In the genomic region with DNA sequence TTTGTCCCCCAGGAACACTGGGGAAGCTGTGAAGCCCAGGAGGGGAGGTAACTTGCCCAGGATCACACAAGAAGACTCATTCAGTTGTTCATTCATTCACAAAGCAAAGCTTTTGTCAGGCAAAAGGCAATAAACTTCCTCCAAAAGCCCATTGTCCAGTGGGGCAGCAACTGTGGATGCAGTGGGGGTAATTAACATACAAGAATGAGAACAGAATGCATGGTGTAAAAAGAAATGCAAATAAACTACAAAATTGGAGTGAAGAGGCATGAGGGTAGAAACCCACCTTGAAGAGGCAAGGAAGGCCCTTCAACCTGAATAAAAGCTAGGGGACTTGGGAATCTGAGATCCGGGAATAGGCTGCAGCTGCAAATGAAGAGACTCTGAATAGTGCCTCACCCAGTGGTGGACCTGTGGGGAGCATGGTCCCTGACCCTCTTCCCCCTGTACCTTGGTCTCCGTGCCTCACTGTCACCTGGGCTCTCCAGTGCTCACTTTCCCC, we compare ENCODE assay signal across 26 cellular contexts.
DNase-seq lines count a peak whose midpoint lies in the region; ATAC-seq, FAIRE-seq and TF ChIP-seq lines count a peak whose summit lies in the region.
"Had no signal": no experiment of that assay in that cellular context is flagged by ENCODE, and none has a peak within 500 bp of the region (broad histone marks: within the 10 kb centered on the region; RNA-seq: fewer than 3 reads in every experiment).

No MANE protein-coding gene starts in this region.

- H3K27ac ChIP-seq in GM23338 (ENCODE audit: low read depth) (peak overlapping the region; percentile 83; the same call in 1 of the 2 replicates), HUES48 (ENCODE audit: low read depth, low read length) (peak overlapping the region; percentile 39), kidney (ENCODE audit: low read depth in 2 of 2, low read length in 2 of 2) (no peak overlapping the region)
- H3K27ac ChIP-seq: BLaER1, PC-9, SJSA1 had no signal

- H3K9ac ChIP-seq in HUES48 (ENCODE audit: low read depth, low read length), result no peak overlapping the region
- H3K9ac ChIP-seq in kidney (ENCODE audit: low read length in 2 of 2), result no peak overlapping the region
- H3K9ac ChIP-seq: BLaER1 had no signal

- no peaks in the 10 kb centered on the region for H3K36me3 Mint-ChIP-seq in GM23338 (ENCODE audit: low read depth)
- H3K36me3 Mint-ChIP-seq: CD4-positive, CD25-positive, alpha-beta regulatory T cell had no signal

- H3K4me1 ChIP-seq in GM23338 (ENCODE audit: insufficient read depth) (peaks cover 32% of the 10 kb centered on the region), HUES48 (ENCODE audit: control insufficient read depth, insufficient read depth, low read length) (peaks cover 37% of the 10 kb centered on the region), kidney (ENCODE audit: control insufficient read depth in 1 of 2, insufficient read depth in 1 of 2, low read depth in 1 of 2, low read length in 2 of 2) (no peaks in the 10 kb centered on the region)
- H3K4me1 ChIP-seq: BLaER1, SJSA1 had no signal

- H3K9me3 ChIP-seq in HUES48 (ENCODE audit: control insufficient read depth, insufficient read depth, low read length), result no peaks in the 10 kb centered on the region
- no peaks in the 10 kb centered on the region for H3K9me3 ChIP-seq in kidney (ENCODE audit: control insufficient read depth in 1 of 2, low read length in 2 of 2)
- H3K9me3 ChIP-seq: BLaER1, SJSA1 had no signal

- no peaks in the 10 kb centered on the region for H3K79me2 ChIP-seq in GM23338 (replicated peaks; ENCODE audit: insufficient read depth)

- 0 out of 2 replicates have a peak, but pooled peaks cover 4% of the 10 kb centered on the region for H3F3A ChIP-seq in GM23338 (replicated peaks; ENCODE audit: low read depth)

- peaks cover 35% of the 10 kb centered on the region for H3K4me1 Mint-ChIP-seq in GM23338
- H3K4me1 Mint-ChIP-seq: CD4-positive, CD25-positive, alpha-beta regulatory T cell had no signal

- H3K27me3 ChIP-seq in GM23338 (ENCODE audit: insufficient read depth), result no peaks in the 10 kb centered on the region
- H3K27me3 ChIP-seq in HUES48 (ENCODE audit: control insufficient read depth, insufficient read depth, low read length), result no peaks in the 10 kb centered on the region
- H3K27me3 ChIP-seq: BLaER1, SJSA1 had no signal

- ATAC-seq in GM23338 (peak; percentile 89), HG03097 (IDR thresholded peaks at IDR 0.05; ENCODE audit: low FRiP score, unreplicated experiment) (no peak), GM21526 (IDR thresholded peaks at IDR 0.05; ENCODE audit: low FRiP score, unreplicated experiment) (no peak)
- ATAC-seq: HCT116 had no signal

- peaks cover 5% of the 10 kb centered on the region for H3K27me3 Mint-ChIP-seq in GM23338 (ENCODE audit: insufficient read depth, low read depth, poor library complexity)
- H3K27me3 Mint-ChIP-seq: CD4-positive, CD25-positive, alpha-beta regulatory T cell had no signal

- no peak overlapping the region for H3K4me3 Mint-ChIP-seq in GM23338
- H3K4me3 Mint-ChIP-seq: CD4-positive, CD25-positive, alpha-beta regulatory T cell had no signal

- no peak for FAIRE-seq in kidney (lab: Jason Lieb, UNC)
- FAIRE-seq: A204.1, GM18507 had no signal

- H3K4me2 ChIP-seq in GM23338, result peak overlapping the region; percentile 61
- H3K4me2 ChIP-seq: BLaER1, PC-9 had no signal

- H3K9me2 ChIP-seq in GM23338 (ENCODE audit: insufficient read depth), result peaks cover 18% of the 10 kb centered on the region; the same call in 1 of the 2 replicates

- TF ChIP-seq CTCF in GM23338 (conservative IDR thresholded peaks at IDR 0.05; ENCODE audit: low read depth in 2 of 2) (0 out of 4 replicates have a peak, but pooled peaks of 1 of the 2 experiments have one; percentile 0), kidney (IDR thresholded peaks at IDR 0.05; ENCODE audit: borderline replicate concordance, extremely low read depth, insufficient read depth) (no peak), GM10266 (IDR thresholded peaks at IDR 0.05; ENCODE audit: control insufficient read depth, insufficient read depth, low read depth, missing control alignments) (no peak)

- intact Hi-C loops in kidney (cut with DNase I), result no loop called here

- H3K4me3 ChIP-seq in GM23338, result peak overlapping the region; percentile 25; the same call in 1 of the 2 replicates
- H3K4me3 ChIP-seq in HUES48 (ENCODE audit: low read depth, low read length), result no peak overlapping the region
- H3K4me3 ChIP-seq in kidney (ENCODE audit: low read length in 2 of 2), result no peak overlapping the region
- H3K4me3 ChIP-seq: BLaER1, PC-9, SJSA1 had no signal

- H4K20me1 ChIP-seq in GM23338 (replicated peaks; ENCODE audit: insufficient read depth), result no peaks in the 10 kb centered on the region
- H4K20me1 ChIP-seq: BLaER1 had no signal

- DNase-seq in GM23338 (ENCODE audit: low spot score) (peak; percentile 69), iPS DF 19.7 (ENCODE audit: low read depth, low spot score) (peak; percentile 81), medulla oblongata (ENCODE audit: extremely low spot score) (peak; percentile 12), kidney (no peak), GM10266 (ENCODE audit: extremely low spot score) (no peak)
- DNase-seq: CD4-positive, CD25-positive, alpha-beta regulatory T cell; DMS153; DND-41; KBM-7; MV-4-11; NCI-H1105 treated with DMSO at 0.1 percent for 48 hours; NCI-H1930; NCI-H446 treated with DMSO at 0.1 percent for 48 hours; NCI-H526; NCI-H82; NK-92 treated with Interleukin-12 subunit alpha and Interleukin-12 subunit beta, amount 100 ng/mL, for 24 hours; PC-9; Right ventricle myocardium superior had no signal

- no peaks in the 10 kb centered on the region; the same call in 2 of the 3 replicates for H3K9me3 Mint-ChIP-seq in GM23338

- H2AFZ ChIP-seq in GM23338, result no peak overlapping the region; the same call in 1 of the 2 replicates
- H2AFZ ChIP-seq: PC-9 had no signal

- H3K27ac Mint-ChIP-seq in GM23338, result peak overlapping the region; percentile 83
- H3K27ac Mint-ChIP-seq: CD4-positive, CD25-positive, alpha-beta regulatory T cell had no signal

- no peaks in the 10 kb centered on the region for H3K36me3 ChIP-seq in GM23338 (ENCODE audit: insufficient read depth)
- no peaks in the 10 kb centered on the region for H3K36me3 ChIP-seq in HUES48 (ENCODE audit: control insufficient read depth, insufficient read depth, low read length)
- H3K36me3 ChIP-seq in kidney (ENCODE audit: control insufficient read depth in 1 of 2, insufficient read depth in 2 of 2, low read length in 2 of 2), result no peaks in the 10 kb centered on the region
- H3K36me3 ChIP-seq: BLaER1, SJSA1 had no signal

TF ChIP-seq in GM23338, 12 proteins besides CTCF, POLR2A, EP300 and RAD21 (continues in another document):
- peak; percentile 50 for TF ChIP-seq ZNF462 (CRISPR knock-in tag; IDR thresholded peaks at IDR 0.05)
- 0 out of 2 replicates have a peak, but pooled peaks have one; percentile 21 for TF ChIP-seq POLR2AphosphoS5 (IDR thresholded peaks at IDR 0.05; ENCODE audit: low read depth)

Comparison
In these comparisons a context has a peak if more than half of its experiments do, and no peak if none do; other contexts are left out.
1. DNase-seq: peak in GM23338 (single experiment), iPS DF 19.7 (single experiment) and medulla oblongata (single experiment); none in kidney (single experiment) and GM10266 (single experiment).
2. H3K27ac ChIP-seq: peak in GM23338 (single experiment) and HUES48 (single experiment); none in kidney (0 of 2).